ENCODE assay signal across 8 cellular contexts in genomic region chr11:122796128-122796717, GRCh38. TPM values are rescaled to one million over a fixed set of nuclear protein-coding genes. Genes with fewer than 3 reads are reported as not detected.
DNase-seq lines count a peak whose midpoint lies in the region; ATAC-seq and TF ChIP-seq lines count a peak whose summit lies in the region.

No MANE protein-coding gene starts in this region.

- H3K4me2 ChIP-seq in hepatocyte, result no peak overlapping the region

- H2AFZ ChIP-seq in hepatocyte, result no peak overlapping the region

- no peaks in the 10 kb centered on the region for H3K27me3 ChIP-seq in hepatocyte

- no peak overlapping the region for H3K4me3 ChIP-seq in hepatocyte

- TF ChIP-seq CTCF in hepatocyte (IDR thresholded peaks at IDR 0.05; ENCODE audit: poor library complexity), result peak; percentile 43

- 79% methylated on average over 11 of the region's 11 CpGs for WGBS in hepatocyte (ENCODE audit: low lambda C conversion rate, missing lambda C conversion rate)

- no peaks in the 10 kb centered on the region for H4K20me1 ChIP-seq in hepatocyte (ENCODE audit: insufficient read depth, poor library complexity, severe bottlenecking)

- no peaks in the 10 kb centered on the region for H3K9me2 ChIP-seq in hepatocyte (replicated peaks; ENCODE audit: insufficient read depth)

- no peaks in the 10 kb centered on the region for H3K36me3 ChIP-seq in hepatocyte (replicated peaks; ENCODE audit: insufficient read depth, low read depth)

- H3K27ac ChIP-seq in hepatocyte, result no peak overlapping the region

- no peaks in the 10 kb centered on the region for H3K4me1 ChIP-seq in hepatocyte (ENCODE audit: insufficient read depth)

- H3K9me3 ChIP-seq in hepatocyte (ENCODE audit: low read depth), result no peaks in the 10 kb centered on the region

- ATAC-seq in HG03175 (IDR thresholded peaks at IDR 0.05; ENCODE audit: unreplicated experiment), result peak; percentile 90
- ATAC-seq in SK-N-SH treated with all-trans-retinoic acid at 6 μM for 48 hours, result peak; percentile 59; the same call in 2 of the 3 replicates
- no peak for ATAC-seq in GM18520 (IDR thresholded peaks at IDR 0.05; ENCODE audit: unreplicated experiment)

- no peaks in the 10 kb centered on the region for H3K79me2 ChIP-seq in hepatocyte

- DNase-seq in NCI-H748 treated with DMSO at 0.1 percent for 48 hours (lab: John Stamatoyannopoulos, UW) (peak; percentile 0), NCI-H748 (lab: John Stamatoyannopoulos, UW; ENCODE audit: unreplicated experiment) (no peak), hepatocyte (ENCODE audit: low spot score) (peak; percentile 34)
- DNase-seq in activated naive CD4-positive, alpha-beta T cell treated with anti-CD3 and anti-CD28 coated beads, Interleukin-2, amount 50 U/mL, for 16 hours, result peak; percentile 78
- DNase-seq in stimulated activated CD4-positive, alpha-beta T cell treated with anti-CD3 and anti-CD28 coated beads, Interleukin-4, amount 100 ng/mL, for 1 hour, result peak; percentile 76

TF ChIP-seq in SK-N-SH treated with all-trans-retinoic acid at 6 μM for 48 hours, 23 proteins besides CTCF, POLR2A, EP300 and RAD21:
- no peak for TF ChIP-seq OSR1 (CRISPR knock-in tag; IDR thresholded peaks at IDR 0.05)
- no peak for TF ChIP-seq ISL1 (CRISPR knock-in tag; IDR thresholded peaks at IDR 0.05)
- TF ChIP-seq ZNF70 (CRISPR knock-in tag; IDR thresholded peaks at IDR 0.05), result no peak
- TF ChIP-seq CREB5 (CRISPR knock-in tag; IDR thresholded peaks at IDR 0.05; ENCODE audit: low read depth), result no peak
- no peak for TF ChIP-seq ZNF8 (CRISPR knock-in tag; IDR thresholded peaks at IDR 0.05)
- no peak for TF ChIP-seq ZFP3 (CRISPR knock-in tag; IDR thresholded peaks at IDR 0.05)
- no peak for TF ChIP-seq TOX (CRISPR knock-in tag; IDR thresholded peaks at IDR 0.05; ENCODE audit: borderline replicate concordance)

RNA-seq across cellular contexts. Expression of gene CRTAM, which starts 42.1 kb away (rescaled TPM):
- total RNA-seq in hepatocyte, result not detected in 2 replicates
- not detected in 2 replicates for polyA plus RNA-seq in hepatocyte
